ENCODE assay signal across 12 cellular contexts in the genomic region with DNA sequence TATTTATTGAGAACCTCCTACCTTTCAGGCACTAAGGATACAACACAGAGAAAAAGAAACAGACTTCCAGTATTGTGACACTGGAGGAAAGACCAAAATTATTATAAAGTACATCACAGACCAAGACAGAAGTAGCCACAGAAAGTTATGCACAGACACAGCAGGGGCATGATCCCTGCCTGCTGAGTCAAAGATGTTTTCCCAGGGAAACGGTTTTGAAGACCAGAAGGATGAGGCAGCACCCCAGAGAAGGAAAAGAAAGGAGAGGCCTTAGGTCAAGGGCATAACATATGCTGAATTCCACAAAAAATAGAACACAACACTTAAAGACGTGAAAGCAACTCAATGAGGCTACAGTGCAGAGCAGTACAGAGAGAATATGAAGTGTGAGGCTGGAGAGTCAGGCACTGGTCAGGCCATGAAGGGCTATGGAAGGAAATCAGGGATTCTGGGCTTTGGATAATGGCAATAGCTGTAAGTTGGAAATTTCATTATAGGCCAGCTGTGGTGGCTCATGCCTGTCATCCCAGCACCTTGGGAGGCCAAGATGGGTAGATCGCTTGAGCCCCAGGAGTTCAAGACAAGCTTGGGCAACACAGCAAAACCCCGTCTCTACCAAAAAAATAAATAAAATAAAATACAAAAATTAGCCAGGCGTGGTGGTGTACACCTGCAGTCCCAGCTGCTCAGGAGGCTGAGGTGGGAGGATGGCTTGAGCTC. TPM values are rescaled to one million over a fixed set of nuclear protein-coding genes. Genes with fewer than 3 reads are reported as not detected.
A peak's percentile ranks its signal among the peaks of the same experiment; 100 is the strongest.
DNase-seq lines count a peak whose midpoint lies in the region; ATAC-seq, FAIRE-seq and TF ChIP-seq lines count a peak whose summit lies in the region.
"Had no signal": no experiment of that assay in that cellular context is flagged by ENCODE, and none has a peak within 500 bp of the region (broad histone marks: within the 10 kb centered on the region; RNA-seq: fewer than 3 reads in every experiment).

No MANE protein-coding gene starts in this region.

- no peak for DNase-seq in CD14-positive monocyte (ENCODE audit: low spot score)
- peak; percentile 48 for DNase-seq in HFFc6
- peak; percentile 89 for DNase-seq in astrocyte of the spinal cord (ENCODE audit: low read depth, low spot score)
- DNase-seq in naive B cell, result no peak
- DNase-seq in pancreas, result no peak
- no peak for DNase-seq in AG08396 (ENCODE audit: low spot score)
- DNase-seq: DMS53; NCI-H774; stimulated activated CD4-positive, alpha-beta T cell treated with anti-CD3 and anti-CD28 coated beads, Interleukin-4, amount 100 ng/mL, for 4 hours had no signal

- H3K4me3 ChIP-seq in astrocyte of the spinal cord (ENCODE audit: low read depth, low read length), result no peak overlapping the region
- no peak overlapping the region for H3K4me3 ChIP-seq in pancreas

- no peak overlapping the region for H3K27ac ChIP-seq in pancreas

- H3K36me3 Mint-ChIP-seq in CD14-positive monocyte (peaks cover 20 to 21% of the 10 kb centered on the region in 2 donors), HFFc6 (ENCODE audit: low read depth) (no peaks in the 10 kb centered on the region; the same call in 1 of the 2 replicates), naive B cell (no peaks in the 10 kb centered on the region)

- intact Hi-C loops in CD14-positive monocyte (cut with micrococcal nuclease) (no loop called here), pancreas (cut with DNase I) (no loop called here)

- no peaks in the 10 kb centered on the region for H3K36me3 ChIP-seq in pancreas

- H3K9me3 Mint-ChIP-seq in CD14-positive monocyte (no peaks in the 10 kb centered on the region), HFFc6 (no peaks in the 10 kb centered on the region), naive B cell (no peaks in the 10 kb centered on the region)

- no peaks in the 10 kb centered on the region for H3K27me3 ChIP-seq in pancreas

- TF ChIP-seq CTCF in CD14-positive monocyte (IDR thresholded peaks at IDR 0.05) (no peak), HFFc6 (IDR thresholded peaks at IDR 0.05) (no peak), astrocyte of the spinal cord (IDR thresholded peaks at IDR 0.05; ENCODE audit: low read depth, low read length) (no peak), pancreas (IDR thresholded peaks at IDR 0.05) (no peak)

- H3K4me1 Mint-ChIP-seq in CD14-positive monocyte, result peaks cover 69% of the 10 kb centered on the region
- H3K4me1 Mint-ChIP-seq in HFFc6 (ENCODE audit: low read depth), result peaks cover 46% of the 10 kb centered on the region
- H3K4me1 Mint-ChIP-seq in naive B cell, result peaks cover 52 to 90% (median 81%) of the 10 kb centered on the region in 3 donors

- 89 to 97% methylated on average over 5 of the region's 5 CpGs for WGBS in pancreas, 2 donors

- ATAC-seq in naive B cell (ENCODE audit: low read depth in 2 of 2), result no peak
- ATAC-seq in pancreas, result no peak
- no peak for ATAC-seq in GM21423 (IDR thresholded peaks at IDR 0.05; ENCODE audit: unreplicated experiment)
- no peak for ATAC-seq in HG03135 (IDR thresholded peaks at IDR 0.05; ENCODE audit: unreplicated experiment)

- in situ Hi-C loops in astrocyte of the spinal cord (cut with HindIII; ENCODE audit: low sequenced_read_pairs), result no loop called here

- H3K27ac Mint-ChIP-seq in CD14-positive monocyte (peak overlapping the region; percentile 93 to 100 (median 96)), HFFc6 (peak overlapping the region; percentile 75), naive B cell (peak overlapping the region; percentile 90 to 98 (median 97))

- no peak for FAIRE-seq in pancreas (lab: Jason Lieb, UNC)
- FAIRE-seq: urothelium cell line had no signal

- H3K27me3 Mint-ChIP-seq in CD14-positive monocyte (ENCODE audit: low read depth in 3 of 3) (peaks cover 0 to 2% (median 0%) of the 10 kb centered on the region in 3 donors), HFFc6 (ENCODE audit: insufficient read depth) (no peaks in the 10 kb centered on the region; the same call in 1 of the 2 replicates), naive B cell (no peaks in the 10 kb centered on the region)

- H3K4me1 ChIP-seq in pancreas, result peaks cover 7 to 18% (median 14%) of the 10 kb centered on the region in 3 donors

- no peaks in the 10 kb centered on the region for H3K9me3 ChIP-seq in pancreas

- no peak overlapping the region for H3K4me3 Mint-ChIP-seq in CD14-positive monocyte
- peak overlapping the region; percentile 14 for H3K4me3 Mint-ChIP-seq in HFFc6
- peak overlapping the region; percentile 31 to 94 (median 90) for H3K4me3 Mint-ChIP-seq in naive B cell

RNA-seq across cellular contexts. Expression of a gene that starts 8.2 kb away (rescaled TPM):
- polyA plus RNA-seq in CD14-positive monocyte, result 10 to 100 TPM; 30.2 to 34.8 TPM
- 10 to 100 TPM; 16.0 to 20.0 (median 19.4) TPM for total RNA-seq in HFFc6 (2021; fragmentation: NEBNext Ultra II Directional; extraction: Animal tissue kit (Norgen Biotek cat#: 25700))
- polyA plus RNA-seq in naive B cell (ENCODE audit: low read depth in 6 of 6), result 10 to 100 TPM in 5 of 6 donors, 1 to 10 TPM in 1; 9.1 to 23.8 (median 21.3) TPM
- 10 to 100 TPM in 2 of 6 donors, 1 to 10 TPM in 4; 6.3 to 18.8 (median 7.8) TPM for total RNA-seq in pancreas
- 1 to 10 TPM; 4.6 to 6.2 TPM for polyA plus RNA-seq in pancreas

Comparison
In these comparisons a context has a peak if more than half of its experiments do, and no peak if none do; other contexts are left out.
1. DNase-seq: peak in HFFc6 (single experiment) and astrocyte of the spinal cord (single experiment); none in CD14-positive monocyte (single experiment), naive B cell (single experiment), pancreas (0 of 6) and AG08396 (single experiment).
2. H3K4me3 Mint-ChIP-seq: peak in HFFc6 (single experiment) and naive B cell (8 of 8); none in CD14-positive monocyte (0 of 2).
3. Peak in every context shown above with its lines, with median percentiles within 50 percentile points of each other: H3K27ac Mint-ChIP-seq.